Comparison of ENCODE assay signal across 24 cellular contexts in the genomic region with DNA sequence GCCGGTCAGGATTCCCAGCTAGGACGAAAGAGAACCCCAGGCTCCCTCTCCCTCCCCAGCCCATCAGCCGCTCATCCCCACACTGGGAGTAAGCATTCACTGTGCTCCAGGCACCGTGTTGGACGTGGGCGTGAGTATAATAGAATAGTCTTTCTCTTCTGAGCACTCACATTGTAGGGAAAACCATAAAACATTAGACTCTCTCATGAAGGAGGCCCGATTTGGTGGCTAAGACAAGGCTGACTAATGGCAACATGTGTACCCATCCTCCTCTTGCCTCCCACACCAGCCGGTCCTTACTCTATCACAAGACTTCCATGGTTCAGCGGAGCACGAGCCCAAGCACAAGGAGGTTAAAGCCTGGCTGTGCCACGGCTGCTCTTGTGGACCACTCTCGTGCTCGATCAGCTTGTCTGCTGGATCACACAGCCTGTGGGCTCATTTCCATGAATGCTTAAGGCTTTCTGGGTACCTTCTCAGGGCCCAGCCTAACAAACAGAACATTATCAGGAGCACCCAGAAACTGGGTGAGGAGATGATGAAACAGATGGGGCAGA.
"Had no signal": no experiment of that assay in that cellular context is flagged by ENCODE, and none has a peak within 500 bp of the region (broad histone marks: within the 10 kb centered on the region; RNA-seq: fewer than 3 reads in every experiment).

No MANE protein-coding gene starts in this region.

- DNase-seq: dermis blood vessel endothelial cell; effector memory CD8-positive, alpha-beta T cell; erythroblast; esophagus squamous epithelium; hypothalamus; left lung; mesenchymal stem cell; mucosa of descending colon; naive B cell; nucleus accumbens; sigmoid colon; stimulated activated CD4-positive, alpha-beta T cell treated with anti-CD3 and anti-CD28 coated beads, Interleukin-2, amount 100 ng/mL, for 24 hours; stimulated activated CD4-positive, alpha-beta T cell treated with anti-CD3 and anti-CD28 coated beads, Interleukin-4, amount 100 ng/mL, for 24 hours; stimulated activated naive CD4-positive, alpha-beta T cell treated with Interleukin-2 at 50 U/mL for 16 hours; stomach; tibial artery had no signal

- H3K36me3 Mint-ChIP-seq: mesothelial cell of epicardium; naive B cell; natural killer cell treated with Interleukin-12 subunit alpha and Interleukin-12 subunit beta and Interleukin-15 and Interleukin-18, amount 100 ng/mL, for 72 hours; neural progenitor cell; stimulated activated effector memory CD8-positive, alpha-beta T cell treated with anti-CD3 and anti-CD28 coated beads, Interleukin-12 subunit alpha, Interleukin-12 subunit beta, amount 100 ng/mL, for 72 hours; type B pancreatic cell had no signal

- H3K27me3 ChIP-seq: esophagus squamous epithelium, left lung, neural progenitor cell, right atrium auricular region, sigmoid colon, tibial artery had no signal

- H3K27ac Mint-ChIP-seq: effector memory CD8-positive, alpha-beta T cell; mesothelial cell of epicardium; naive B cell; natural killer cell treated with Interleukin-12 subunit alpha and Interleukin-12 subunit beta and Interleukin-15 and Interleukin-18, amount 100 ng/mL, for 72 hours; neural progenitor cell; stimulated activated effector memory CD8-positive, alpha-beta T cell treated with anti-CD3 and anti-CD28 coated beads, Interleukin-12 subunit alpha, Interleukin-12 subunit beta, amount 100 ng/mL, for 72 hours; type B pancreatic cell had no signal

- H3K4me1 Mint-ChIP-seq: neural progenitor cell; stimulated activated effector memory CD8-positive, alpha-beta T cell treated with anti-CD3 and anti-CD28 coated beads, Interleukin-12 subunit alpha, Interleukin-12 subunit beta, amount 100 ng/mL, for 72 hours had no signal

- H3K4me1 ChIP-seq: left lung, neural progenitor cell, prostate gland, right atrium auricular region, stomach, tibial artery had no signal

- H3K27ac ChIP-seq: coronary artery, left lung, neural progenitor cell, prostate gland, right atrium auricular region, sigmoid colon, stomach, tibial artery had no signal

- H3K9me3 Mint-ChIP-seq: naive B cell; natural killer cell treated with Interleukin-12 subunit alpha and Interleukin-12 subunit beta and Interleukin-15 and Interleukin-18, amount 100 ng/mL, for 72 hours; neural progenitor cell; stimulated activated effector memory CD8-positive, alpha-beta T cell treated with anti-CD3 and anti-CD28 coated beads, Interleukin-12 subunit alpha, Interleukin-12 subunit beta, amount 100 ng/mL, for 72 hours; type B pancreatic cell had no signal

- H3K9me3 ChIP-seq: esophagus squamous epithelium, left lung, mucosa of descending colon, prostate gland, right atrium auricular region, sigmoid colon, stomach, tibial artery had no signal

- H3K4me3 Mint-ChIP-seq: effector memory CD8-positive, alpha-beta T cell; mesothelial cell of epicardium; natural killer cell treated with Interleukin-12 subunit alpha and Interleukin-12 subunit beta and Interleukin-15 and Interleukin-18, amount 100 ng/mL, for 72 hours; neural progenitor cell; stimulated activated effector memory CD8-positive, alpha-beta T cell treated with anti-CD3 and anti-CD28 coated beads, Interleukin-12 subunit alpha, Interleukin-12 subunit beta, amount 100 ng/mL, for 72 hours; type B pancreatic cell had no signal

- H3K9ac ChIP-seq: neural progenitor cell had no signal

- H3K4me3 ChIP-seq: coronary artery, esophagus squamous epithelium, left lung, mucosa of descending colon, neural progenitor cell, prostate gland, right atrium auricular region, sigmoid colon, stomach, tibial artery had no signal

- H3K4me2 ChIP-seq: neural progenitor cell had no signal

- H3K36me3 ChIP-seq: esophagus squamous epithelium, left lung, neural progenitor cell, prostate gland, right atrium auricular region, sigmoid colon, stomach, tibial artery had no signal
